ENCODE assay signal across 13 cellular contexts in genomic region chr7:1124164-1124563, GRCh38. TPM values are rescaled to one million over a fixed set of nuclear protein-coding genes. Genes with fewer than 3 reads are reported as not detected.
DNase-seq lines count a peak whose midpoint lies in the region; ATAC-seq and TF ChIP-seq lines count a peak whose summit lies in the region.
"Had no signal": no experiment of that assay in that cellular context is flagged by ENCODE, and none has a peak within 500 bp of the region (broad histone marks: within the 10 kb centered on the region; RNA-seq: fewer than 3 reads in every experiment).

No MANE protein-coding gene starts in this region.

- peaks cover 26% of the 10 kb centered on the region for H3K36me3 ChIP-seq in BLaER1
- H3K36me3 ChIP-seq in brain microvascular endothelial cell (replicated peaks) = peaks cover 4% of the 10 kb centered on the region
- no peaks in the 10 kb centered on the region for H3K36me3 ChIP-seq in skeletal muscle satellite cell (ENCODE audit: insufficient read depth, low read length)
- H3K36me3 ChIP-seq: pancreas, SJSA1 had no signal

- peaks cover 41% of the 10 kb centered on the region for H4K20me1 ChIP-seq in BLaER1

- intact Hi-C loops in right cardiac atrium (cut with DNase I) = no loop called here

- H3K9ac ChIP-seq in BLaER1 = peak overlapping the region; percentile 68; the same call in 1 of the 2 replicates
- H3K9ac ChIP-seq in skeletal muscle satellite cell (ENCODE audit: low read depth, low read length) = peak overlapping the region; percentile 68

- H3K4me1 ChIP-seq in BLaER1 = peaks cover 58% of the 10 kb centered on the region
- H3K4me1 ChIP-seq in right cardiac atrium (ENCODE audit: control insufficient read depth, insufficient read depth, low read length) = no peaks in the 10 kb centered on the region
- H3K4me1 ChIP-seq in skeletal muscle satellite cell (ENCODE audit: control insufficient read depth, insufficient read depth, low read length) = peaks cover 32% of the 10 kb centered on the region
- H3K4me1 ChIP-seq: pancreas, SJSA1 had no signal

- no peak for TF ChIP-seq CTCF in brain microvascular endothelial cell (IDR thresholded peaks at IDR 0.05; ENCODE audit: low read depth, low read length, missing control alignments)

- no peaks in the 10 kb centered on the region for H3K9me3 ChIP-seq in BLaER1
- no peaks in the 10 kb centered on the region for H3K9me3 ChIP-seq in right cardiac atrium (ENCODE audit: control insufficient read depth, low read length)
- H3K9me3 ChIP-seq in skeletal muscle satellite cell (replicated peaks; ENCODE audit: low read length) = no peaks in the 10 kb centered on the region
- H3K9me3 ChIP-seq: pancreas, SJSA1 had no signal

- H3K4me3 ChIP-seq in BLaER1 = no peak overlapping the region
- peak overlapping the region; percentile 3 for H3K4me3 ChIP-seq in brain microvascular endothelial cell (ENCODE audit: low read depth, low read length)
- peak overlapping the region; percentile 6 for H3K4me3 ChIP-seq in right cardiac atrium (ENCODE audit: low read length)
- H3K4me3 ChIP-seq in skeletal muscle satellite cell (ENCODE audit: low read length) = peak overlapping the region; percentile 32
- H3K4me3 ChIP-seq: pancreas, SJSA1 had no signal

- no peaks in the 10 kb centered on the region for H3K27me3 ChIP-seq in BLaER1
- H3K27me3 ChIP-seq in brain microvascular endothelial cell (replicated peaks) = no peaks in the 10 kb centered on the region
- H3K27me3 ChIP-seq in right cardiac atrium (ENCODE audit: control insufficient read depth, insufficient read depth) = no peaks in the 10 kb centered on the region
- H3K27me3 ChIP-seq in skeletal muscle satellite cell (ENCODE audit: control insufficient read depth, insufficient read depth, low read length) = no peaks in the 10 kb centered on the region
- H3K27me3 ChIP-seq: pancreas, SJSA1 had no signal

- peak overlapping the region; percentile 78 for H3K27ac ChIP-seq in BLaER1
- H3K27ac ChIP-seq in brain microvascular endothelial cell = peak overlapping the region; percentile 55
- H3K27ac ChIP-seq in right cardiac atrium (ENCODE audit: low read length) = peak overlapping the region; percentile 37
- H3K27ac ChIP-seq: SJSA1 had no signal

- no peak for TF ChIP-seq POLR2A in GM18505 (IDR thresholded peaks at IDR 0.05; ENCODE audit: borderline replicate concordance, extremely low read depth, insufficient read depth, insufficient read length)

- in situ Hi-C loops in brain microvascular endothelial cell (cut with HindIII; ENCODE audit: low pct_ligation_motif_present, low sequenced_read_pairs) = no loop called here

- peak overlapping the region; percentile 99 for H3K4me2 ChIP-seq in BLaER1
- H3K4me2 ChIP-seq in skeletal muscle satellite cell (ENCODE audit: low read length) = peak overlapping the region; percentile 75

- peak; percentile 20 to 39 for ATAC-seq in right cardiac atrium
- no peak for ATAC-seq in HG02798 (IDR thresholded peaks at IDR 0.05; ENCODE audit: poor library complexity, unreplicated experiment)
- no peak for ATAC-seq in GM21619 (IDR thresholded peaks at IDR 0.05; ENCODE audit: unreplicated experiment)
- no peak for ATAC-seq in GM18505 (IDR thresholded peaks at IDR 0.05; ENCODE audit: unreplicated experiment)

- WGBS in right cardiac atrium = 49% methylated on average over 11 of the region's 11 CpGs

- DNase-seq in brain microvascular endothelial cell (no peak), right cardiac atrium (peak; percentile 56 to 76 (median 74)), D341Med (ENCODE audit: low spot score) (no peak)
- DNase-seq: effector memory CD4-positive, alpha-beta T cell; NCI-H510A had no signal

RNA-seq across cellular contexts. Expression of gene ZFAND2A, which starts 35.8 kb away (rescaled TPM):
- total RNA-seq in right cardiac atrium = 10 to 100 TPM in 3 of 4 donors, 1 to 10 TPM in 1; 8.9 to 13.2 (median 11.5) TPM
- 19.0 TPM for polyA plus RNA-seq in right cardiac atrium
- total RNA-seq in skeletal muscle satellite cell (2012; rRNA removed) = 14.9 and 16.0 TPM in 2 replicates

RNA-seq across cellular contexts. Expression of gene GPER1, which starts 36.3 kb away (rescaled TPM):
- total RNA-seq in right cardiac atrium = 1 to 10 TPM; 3.0 to 6.7 (median 4.5) TPM
- polyA plus RNA-seq in right cardiac atrium = 3.6 TPM
- 5.1 and 9.6 TPM in 2 replicates for total RNA-seq in skeletal muscle satellite cell (2012; rRNA removed)
- total RNA-seq: H9, SJSA1 had no signal

Comparison
In these comparisons a context has a peak if more than half of its experiments do, and no peak if none do; other contexts are left out.
1. DNase-seq: peak in right cardiac atrium (3 of 3); none in brain microvascular endothelial cell (single experiment) and D341Med (single experiment).
2. ATAC-seq: peak in right cardiac atrium (2 of 2); none in HG02798 (single experiment), GM21619 (single experiment) and GM18505 (single experiment).
3. Peak in every context shown above with its lines, with median percentiles within 50 percentile points of each other: H3K27ac ChIP-seq.